9 cellular contexts compared by ENCODE assay signal in the genomic region with DNA sequence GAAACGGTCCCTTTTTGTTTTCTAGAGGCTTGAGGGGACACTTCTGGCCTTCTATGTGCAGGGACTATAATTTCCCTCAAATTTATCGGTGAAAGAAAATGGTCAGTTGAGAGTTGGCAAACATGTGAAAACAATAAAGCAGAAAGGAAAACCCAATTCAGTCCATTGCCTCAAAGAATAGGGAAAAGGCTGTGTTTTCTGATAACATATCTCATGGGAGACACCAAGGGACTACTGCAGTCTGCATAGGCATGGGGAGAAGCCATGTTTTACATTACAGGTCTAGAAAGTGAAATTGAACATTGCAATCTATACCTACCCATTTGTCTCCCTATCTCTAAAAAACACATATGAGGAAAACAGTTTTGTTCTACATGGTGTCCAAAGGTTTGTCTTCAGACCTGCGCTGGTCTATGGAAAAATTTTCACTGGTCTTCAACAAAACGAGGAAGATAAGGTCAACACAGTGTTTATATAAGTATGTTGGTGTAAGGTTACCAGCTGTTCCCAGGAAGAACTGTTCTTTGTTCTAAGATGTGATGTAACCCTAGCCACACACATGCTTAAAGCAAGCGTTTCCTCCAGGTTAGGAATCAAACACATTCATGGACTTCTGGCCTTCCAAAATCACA.
DNase-seq lines count a peak whose midpoint lies in the region; ATAC-seq lines count a peak whose summit lies in the region.
"Had no signal": no experiment of that assay in that cellular context is flagged by ENCODE, and none has a peak within 500 bp of the region (broad histone marks: within the 10 kb centered on the region; RNA-seq: fewer than 3 reads in every experiment).

No MANE protein-coding gene starts in this region.

- DNase-seq in COLO829 (ENCODE audit: low spot score) (peak; percentile 60), LHCN-M2 (ENCODE audit: low read depth) (peak; percentile 80), adipocyte (ENCODE audit: low read depth) (peak; percentile 75), left lobe of liver (ENCODE audit: low spot score) (no peak), T1000 (lab: John Stamatoyannopoulos, UW) (no peak), AG20443 (ENCODE audit: low spot score) (no peak)
- DNase-seq: EL had no signal

- no peaks in the 10 kb centered on the region for H3K9me3 ChIP-seq in adipocyte (ENCODE audit: control insufficient read depth, low read length)

- H3K9ac ChIP-seq in adipocyte (ENCODE audit: low read length): no peak overlapping the region

- ATAC-seq in left lobe of liver: peak; percentile 35
- no peak for ATAC-seq in HG03565 (IDR thresholded peaks at IDR 0.05; ENCODE audit: unreplicated experiment)
- ATAC-seq in HG02759 (IDR thresholded peaks at IDR 0.05; ENCODE audit: unreplicated experiment): no peak

- no peaks in the 10 kb centered on the region for H3K27me3 ChIP-seq in adipocyte (replicated peaks; ENCODE audit: control insufficient read depth, insufficient read depth, low read length)

- H3K36me3 ChIP-seq in adipocyte (ENCODE audit: control insufficient read depth, insufficient read depth, low read length, severe bottlenecking): no peaks in the 10 kb centered on the region

- H3K4me1 ChIP-seq in adipocyte (ENCODE audit: control insufficient read depth, insufficient read depth, low read length): peaks cover 43% of the 10 kb centered on the region

- H3K4me3 ChIP-seq in adipocyte (ENCODE audit: low read length): no peak overlapping the region

Comparison
In these comparisons a context has a peak if more than half of its experiments do, and no peak if none do; other contexts are left out.
1. DNase-seq: peak in COLO829 (single experiment), LHCN-M2 (single experiment) and adipocyte (single experiment); none in left lobe of liver (single experiment), T1000 (single experiment) and AG20443 (single experiment).